Comparison of ENCODE assay signal across 20 cellular contexts in genomic region chr2:43368483-43369385, GRCh38.
DNase-seq lines count a peak whose midpoint lies in the region; ATAC-seq and TF ChIP-seq lines count a peak whose summit lies in the region.
"Had no signal": no experiment of that assay in that cellular context is flagged by ENCODE, and none has a peak within 500 bp of the region (broad histone marks: within the 10 kb centered on the region; RNA-seq: fewer than 3 reads in every experiment).

No MANE protein-coding gene starts in this region.

- peak overlapping the region; percentile 7; the same call in 1 of the 2 replicates for H3K27ac ChIP-seq in GM23248
- H3K27ac ChIP-seq in gastroesophageal sphincter = peak overlapping the region; percentile 12 to 70 (median 54)
- peak overlapping the region in 3 of 4 donors; percentile 57 to 67 (median 65) for H3K27ac ChIP-seq in sigmoid colon
- no peak overlapping the region for H3K27ac ChIP-seq in SJCRH30
- H3K27ac ChIP-seq: epithelial cell of prostate had no signal

- DNase-seq in GM23248 (peak; percentile 59), amniotic epithelial cell (ENCODE audit: low read depth) (peak; percentile 82), sigmoid colon (no peak), T-helper 2 cell (no peak), NCI-H1417 (lab: John Stamatoyannopoulos, UW) (no peak), SJCRH30 (no peak)
- DNase-seq: activated CD4-positive, alpha-beta T cell treated with anti-CD3 and anti-CD28 coated beads, Interleukin-2, amount 50 U/mL, for 1 hour; activated naive CD8-positive, alpha-beta T cell treated with anti-CD3 and anti-CD28 coated beads, Interleukin-2, amount 50 U/mL, for 24 hours; activated T-cell treated with anti-CD3 and anti-CD28 coated beads, Interleukin-2, amount 50 U/mL, for 24 hours; DMS53; hippocampal formation; KBM-7; NCI-H1436 treated with DMSO at 0.1 percent for 48 hours; NCI-H226; psoas muscle; SIG-M5; T1000 had no signal

- no peak for TF ChIP-seq POLR2A in gastroesophageal sphincter (IDR thresholded peaks at IDR 0.05)
- TF ChIP-seq POLR2A in sigmoid colon (IDR thresholded peaks at IDR 0.05) = no peak

- H3K4me1 ChIP-seq in GM23248 (ENCODE audit: insufficient read depth) = no peaks in the 10 kb centered on the region
- peaks cover 7 to 49% (median 8%) of the 10 kb centered on the region in 3 donors for H3K4me1 ChIP-seq in gastroesophageal sphincter
- H3K4me1 ChIP-seq in sigmoid colon = peaks cover 0 to 43% (median 39%) of the 10 kb centered on the region in 4 donors
- no peaks in the 10 kb centered on the region for H3K4me1 ChIP-seq in SJCRH30

- WGBS in GM23248 (ENCODE audit: low coverage in 1 of 2, low lambda C conversion rate in 2 of 2, missing lambda C conversion rate in 2 of 2), 2 experiments = 64% methylated on average over 5 of the region's 5 CpGs
- WGBS in gastroesophageal sphincter (ENCODE audit: low coverage in 1 of 2), 2 donors = 66 to 70% methylated on average over 4 to 5 of the region's 5 CpGs
- 78 to 80% methylated on average over 5 of the region's 5 CpGs for WGBS in sigmoid colon, 2 donors

- H3K4me3 ChIP-seq in GM23248 = no peak overlapping the region
- H3K4me3 ChIP-seq in gastroesophageal sphincter = no peak overlapping the region
- H3K4me3 ChIP-seq in sigmoid colon = no peak overlapping the region
- no peak overlapping the region for H3K4me3 ChIP-seq in SJCRH30
- H3K4me3 ChIP-seq: psoas muscle had no signal

- H3K79me2 ChIP-seq in GM23248 (ENCODE audit: insufficient read depth) = no peaks in the 10 kb centered on the region

- TF ChIP-seq CTCF in gastroesophageal sphincter (IDR thresholded peaks at IDR 0.05) (no peak), sigmoid colon (IDR thresholded peaks at IDR 0.05) (no peak)

- peak; percentile 57 for ATAC-seq in gastroesophageal sphincter
- no peak for ATAC-seq in HG02678 (IDR thresholded peaks at IDR 0.05; ENCODE audit: unreplicated experiment)
- ATAC-seq: activated naive CD8-positive, alpha-beta T cell treated with anti-CD3 and anti-CD28 coated beads, Interleukin-2, amount 50 U/mL, for 24 hours had no signal

- H3F3A ChIP-seq in GM23248 (ENCODE audit: insufficient read depth) = no peaks in the 10 kb centered on the region

- no peaks in the 10 kb centered on the region for H3K9me3 ChIP-seq in GM23248 (ENCODE audit: low read depth)
- H3K9me3 ChIP-seq in gastroesophageal sphincter = no peaks in the 10 kb centered on the region
- H3K9me3 ChIP-seq in sigmoid colon = no peaks in the 10 kb centered on the region
- H3K9me3 ChIP-seq in SJCRH30 (replicated peaks) = no peaks in the 10 kb centered on the region
- H3K9me3 ChIP-seq: psoas muscle had no signal

- H3K9me2 ChIP-seq in GM23248 (ENCODE audit: insufficient read depth) = no peaks in the 10 kb centered on the region

- H3K4me2 ChIP-seq in GM23248 (ENCODE audit: unreplicated experiment) = no peak overlapping the region

- H3K9ac ChIP-seq in GM23248 = no peak overlapping the region

- no peak overlapping the region for H2AFZ ChIP-seq in GM23248

- intact Hi-C loops in sigmoid colon (cut with DNase I) = no loop called here

- H3K36me3 ChIP-seq in GM23248 (ENCODE audit: low read depth) (no peaks in the 10 kb centered on the region), gastroesophageal sphincter (no peaks in the 10 kb centered on the region), sigmoid colon (no peaks in the 10 kb centered on the region), SJCRH30 (no peaks in the 10 kb centered on the region)

- in situ Hi-C loops in GM23248 (cut with MboI) = no loop called here

- H3K27me3 ChIP-seq in GM23248 (replicated peaks; ENCODE audit: insufficient read depth) (no peaks in the 10 kb centered on the region), gastroesophageal sphincter (no peaks in the 10 kb centered on the region), sigmoid colon (no peaks in the 10 kb centered on the region), SJCRH30 (no peaks in the 10 kb centered on the region)

- TF ChIP-seq EP300 in gastroesophageal sphincter (IDR thresholded peaks at IDR 0.05) (no peak), sigmoid colon (IDR thresholded peaks at IDR 0.05) (no peak)

- no peaks in the 10 kb centered on the region for H4K20me1 ChIP-seq in GM23248 (ENCODE audit: insufficient read depth)

Comparison
In these comparisons a context has a peak if more than half of its experiments do, and no peak if none do; other contexts are left out.
1. DNase-seq: peak in GM23248 (single experiment) and amniotic epithelial cell (single experiment); none in sigmoid colon (single experiment), T-helper 2 cell (0 of 5), NCI-H1417 (0 of 3) and SJCRH30 (0 of 2).